Comparison of ENCODE assay signal across 1 cellular context in the genomic region with DNA sequence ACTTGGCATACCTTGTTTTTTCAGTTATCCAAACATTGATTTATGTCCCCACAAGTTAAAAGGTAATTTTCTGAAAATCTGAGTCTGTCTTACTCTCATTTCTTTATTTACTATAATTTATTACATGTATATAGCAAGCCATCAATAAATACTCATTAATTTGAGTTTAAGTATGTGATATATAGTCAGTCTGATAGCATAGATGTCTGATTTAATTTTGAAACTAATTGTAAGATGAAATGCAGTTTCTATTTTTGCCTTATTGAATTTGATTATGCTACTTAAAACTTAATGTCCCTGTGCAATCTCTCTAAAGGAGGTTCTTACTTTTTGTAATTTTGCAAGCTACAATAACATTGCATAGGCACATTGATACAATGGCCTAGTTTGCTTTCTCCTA.
A peak's percentile ranks its signal among the peaks of the same experiment; 100 is the strongest.
TF ChIP-seq lines count a peak whose summit lies in the region.

No MANE protein-coding gene starts in this region.

TF ChIP-seq in SK-N-SH treated with all-trans-retinoic acid at 6 μM for 48 hours, 23 proteins besides CTCF, POLR2A, EP300 and RAD21 (continued from another document):
- TF ChIP-seq, protein P1, sequence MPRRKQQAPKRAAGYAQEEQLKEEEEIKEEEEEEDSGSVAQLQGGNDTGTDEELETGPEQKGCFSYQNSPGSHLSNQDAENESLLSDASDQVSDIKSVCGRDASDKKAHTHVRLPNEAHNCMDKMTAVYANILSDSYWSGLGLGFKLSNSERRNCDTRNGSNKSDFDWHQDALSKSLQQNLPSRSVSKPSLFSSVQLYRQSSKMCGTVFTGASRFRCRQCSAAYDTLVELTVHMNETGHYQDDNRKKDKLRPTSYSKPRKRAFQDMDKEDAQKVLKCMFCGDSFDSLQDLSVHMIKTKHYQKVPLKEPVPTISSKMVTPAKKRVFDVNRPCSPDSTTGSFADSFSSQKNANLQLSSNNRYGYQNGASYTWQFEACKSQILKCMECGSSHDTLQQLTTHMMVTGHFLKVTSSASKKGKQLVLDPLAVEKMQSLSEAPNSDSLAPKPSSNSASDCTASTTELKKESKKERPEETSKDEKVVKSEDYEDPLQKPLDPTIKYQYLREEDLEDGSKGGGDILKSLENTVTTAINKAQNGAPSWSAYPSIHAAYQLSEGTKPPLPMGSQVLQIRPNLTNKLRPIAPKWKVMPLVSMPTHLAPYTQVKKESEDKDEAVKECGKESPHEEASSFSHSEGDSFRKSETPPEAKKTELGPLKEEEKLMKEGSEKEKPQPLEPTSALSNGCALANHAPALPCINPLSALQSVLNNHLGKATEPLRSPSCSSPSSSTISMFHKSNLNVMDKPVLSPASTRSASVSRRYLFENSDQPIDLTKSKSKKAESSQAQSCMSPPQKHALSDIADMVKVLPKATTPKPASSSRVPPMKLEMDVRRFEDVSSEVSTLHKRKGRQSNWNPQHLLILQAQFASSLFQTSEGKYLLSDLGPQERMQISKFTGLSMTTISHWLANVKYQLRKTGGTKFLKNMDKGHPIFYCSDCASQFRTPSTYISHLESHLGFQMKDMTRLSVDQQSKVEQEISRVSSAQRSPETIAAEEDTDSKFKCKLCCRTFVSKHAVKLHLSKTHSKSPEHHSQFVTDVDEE (CRISPR knock-in tag; IDR thresholded peaks at IDR 0.05) = no peak
- TF ChIP-seq BACH2 (CRISPR knock-in tag; IDR thresholded peaks at IDR 0.05; ENCODE audit: borderline replicate concordance) (no peak), ZC3H10 (CRISPR knock-in tag; IDR thresholded peaks at IDR 0.05) (peak; percentile 53; the same call in 1 of the 2 replicates), GLIS3 (CRISPR knock-in tag; IDR thresholded peaks at IDR 0.05) (no peak), ZFP30 (CRISPR knock-in tag; IDR thresholded peaks at IDR 0.05) (no peak), PPARA (CRISPR knock-in tag; IDR thresholded peaks at IDR 0.05; ENCODE audit: borderline replicate concordance) (no peak), ZNF565 (CRISPR knock-in tag; conservative IDR thresholded peaks at IDR 0.05; ENCODE audit: low read depth) (no peak), ZNF70 (CRISPR knock-in tag; IDR thresholded peaks at IDR 0.05) (no peak), ZNF8 (CRISPR knock-in tag; IDR thresholded peaks at IDR 0.05) (no peak), SNAI2 (CRISPR knock-in tag; IDR thresholded peaks at IDR 0.05) (no peak), OSR1 (CRISPR knock-in tag; IDR thresholded peaks at IDR 0.05) (no peak), RARB (CRISPR knock-in tag; IDR thresholded peaks at IDR 0.05) (no peak), ARNTL (CRISPR knock-in tag; IDR thresholded peaks at IDR 0.05; ENCODE audit: borderline replicate concordance, low read depth) (no peak), TOX (CRISPR knock-in tag; IDR thresholded peaks at IDR 0.05; ENCODE audit: borderline replicate concordance) (peak; percentile 85), TCF4 (CRISPR knock-in tag; IDR thresholded peaks at IDR 0.05; ENCODE audit: borderline replicate concordance) (0 out of 2 replicates have a peak, but pooled peaks have one; percentile 46)
- TF ChIP-seq, protein P2, sequence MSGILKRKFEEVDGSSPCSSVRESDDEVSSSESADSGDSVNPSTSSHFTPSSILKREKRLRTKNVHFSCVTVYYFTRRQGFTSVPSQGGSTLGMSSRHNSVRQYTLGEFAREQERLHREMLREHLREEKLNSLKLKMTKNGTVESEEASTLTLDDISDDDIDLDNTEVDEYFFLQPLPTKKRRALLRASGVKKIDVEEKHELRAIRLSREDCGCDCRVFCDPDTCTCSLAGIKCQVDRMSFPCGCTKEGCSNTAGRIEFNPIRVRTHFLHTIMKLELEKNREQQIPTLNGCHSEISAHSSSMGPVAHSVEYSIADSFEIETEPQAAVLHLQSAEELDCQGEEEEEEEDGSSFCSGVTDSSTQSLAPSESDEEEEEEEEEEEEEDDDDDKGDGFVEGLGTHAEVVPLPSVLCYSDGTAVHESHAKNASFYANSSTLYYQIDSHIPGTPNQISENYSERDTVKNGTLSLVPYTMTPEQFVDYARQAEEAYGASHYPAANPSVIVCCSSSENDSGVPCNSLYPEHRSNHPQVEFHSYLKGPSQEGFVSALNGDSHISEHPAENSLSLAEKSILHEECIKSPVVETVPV (CRISPR knock-in tag; IDR thresholded peaks at IDR 0.05) = 0 out of 2 replicates have a peak, but pooled peaks have one; percentile 62
- TF ChIP-seq, protein P3, sequence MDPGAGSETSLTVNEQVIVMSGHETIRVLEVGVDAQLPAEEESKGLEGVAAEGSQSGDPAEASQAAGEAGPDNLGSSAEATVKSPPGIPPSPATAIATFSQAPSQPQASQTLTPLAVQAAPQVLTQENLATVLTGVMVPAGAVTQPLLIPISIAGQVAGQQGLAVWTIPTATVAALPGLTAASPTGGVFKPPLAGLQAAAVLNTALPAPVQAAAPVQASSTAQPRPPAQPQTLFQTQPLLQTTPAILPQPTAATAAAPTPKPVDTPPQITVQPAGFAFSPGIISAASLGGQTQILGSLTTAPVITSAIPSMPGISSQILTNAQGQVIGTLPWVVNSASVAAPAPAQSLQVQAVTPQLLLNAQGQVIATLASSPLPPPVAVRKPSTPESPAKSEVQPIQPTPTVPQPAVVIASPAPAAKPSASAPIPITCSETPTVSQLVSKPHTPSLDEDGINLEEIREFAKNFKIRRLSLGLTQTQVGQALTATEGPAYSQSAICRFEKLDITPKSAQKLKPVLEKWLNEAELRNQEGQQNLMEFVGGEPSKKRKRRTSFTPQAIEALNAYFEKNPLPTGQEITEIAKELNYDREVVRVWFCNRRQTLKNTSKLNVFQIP (CRISPR knock-in tag; IDR thresholded peaks at IDR 0.05; ENCODE audit: borderline replicate concordance, low read depth) = peak; percentile 54; the same call in 1 of the 2 replicates
- TF ChIP-seq, protein P4, sequence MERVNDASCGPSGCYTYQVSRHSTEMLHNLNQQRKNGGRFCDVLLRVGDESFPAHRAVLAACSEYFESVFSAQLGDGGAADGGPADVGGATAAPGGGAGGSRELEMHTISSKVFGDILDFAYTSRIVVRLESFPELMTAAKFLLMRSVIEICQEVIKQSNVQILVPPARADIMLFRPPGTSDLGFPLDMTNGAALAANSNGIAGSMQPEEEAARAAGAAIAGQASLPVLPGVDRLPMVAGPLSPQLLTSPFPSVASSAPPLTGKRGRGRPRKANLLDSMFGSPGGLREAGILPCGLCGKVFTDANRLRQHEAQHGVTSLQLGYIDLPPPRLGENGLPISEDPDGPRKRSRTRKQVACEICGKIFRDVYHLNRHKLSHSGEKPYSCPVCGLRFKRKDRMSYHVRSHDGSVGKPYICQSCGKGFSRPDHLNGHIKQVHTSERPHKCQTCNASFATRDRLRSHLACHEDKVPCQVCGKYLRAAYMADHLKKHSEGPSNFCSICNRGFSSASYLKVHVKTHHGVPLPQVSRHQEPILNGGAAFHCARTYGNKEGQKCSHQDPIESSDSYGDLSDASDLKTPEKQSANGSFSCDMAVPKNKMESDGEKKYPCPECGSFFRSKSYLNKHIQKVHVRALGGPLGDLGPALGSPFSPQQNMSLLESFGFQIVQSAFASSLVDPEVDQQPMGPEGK (CRISPR knock-in tag; IDR thresholded peaks at IDR 0.05; ENCODE audit: borderline replicate concordance) = peak; percentile 91; the same call in 1 of the 2 replicates
- TF ChIP-seq, protein P5, sequence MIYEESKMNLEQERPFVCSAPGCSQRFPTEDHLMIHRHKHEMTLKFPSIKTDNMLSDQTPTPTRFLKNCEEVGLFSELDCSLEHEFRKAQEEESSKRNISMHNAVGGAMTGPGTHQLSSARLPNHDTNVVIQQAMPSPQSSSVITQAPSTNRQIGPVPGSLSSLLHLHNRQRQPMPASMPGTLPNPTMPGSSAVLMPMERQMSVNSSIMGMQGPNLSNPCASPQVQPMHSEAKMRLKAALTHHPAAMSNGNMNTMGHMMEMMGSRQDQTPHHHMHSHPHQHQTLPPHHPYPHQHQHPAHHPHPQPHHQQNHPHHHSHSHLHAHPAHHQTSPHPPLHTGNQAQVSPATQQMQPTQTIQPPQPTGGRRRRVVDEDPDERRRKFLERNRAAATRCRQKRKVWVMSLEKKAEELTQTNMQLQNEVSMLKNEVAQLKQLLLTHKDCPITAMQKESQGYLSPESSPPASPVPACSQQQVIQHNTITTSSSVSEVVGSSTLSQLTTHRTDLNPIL (CRISPR knock-in tag; IDR thresholded peaks at IDR 0.05; ENCODE audit: low read depth) = peak; percentile 71; the same call in 1 of the 2 replicates
